In genomic region chr5:74594172-74595040, GRCh38 we compare ENCODE assay signal across 15 cellular contexts. TPM values are rescaled to one million over a fixed set of nuclear protein-coding genes. Genes with fewer than 3 reads are reported as not detected.
DNase-seq lines count a peak whose midpoint lies in the region; ATAC-seq and TF ChIP-seq lines count a peak whose summit lies in the region.
"Had no signal": no experiment of that assay in that cellular context is flagged by ENCODE, and none has a peak within 500 bp of the region (broad histone marks: within the 10 kb centered on the region; RNA-seq: fewer than 3 reads in every experiment).

No MANE protein-coding gene starts in this region.

- peak overlapping the region; percentile 92 for H3K27ac Mint-ChIP-seq in Caco-2 (ENCODE audit: unreplicated experiment)
- peak overlapping the region; percentile 78 for H3K27ac Mint-ChIP-seq in endothelial cell (ENCODE audit: unreplicated experiment)
- no peak overlapping the region for H3K27ac Mint-ChIP-seq in WTC11
- no peak overlapping the region for H3K27ac Mint-ChIP-seq in stimulated activated naive B cell treated with anti-CD40 and anti-IgM and Interleukin-4, amounts not matched to agents 10 μg/mL and 1 μg/mL and 100 μg/mL, for 72 hours
- H3K27ac Mint-ChIP-seq: activated CD4-positive, alpha-beta memory T cell treated with anti-CD3 and anti-CD28 coated beads, Interleukin-2, amount 10 ng/mL, durations not matched to agents 7 days and 5 days; IgD-negative memory B cell had no signal

- H3K36me3 Mint-ChIP-seq in Caco-2 (ENCODE audit: insufficient read depth, unreplicated experiment) (peaks cover 6% of the 10 kb centered on the region), endothelial cell (ENCODE audit: low read depth, unreplicated experiment) (no peaks in the 10 kb centered on the region), WTC11 (no peaks in the 10 kb centered on the region)
- no peaks in the 10 kb centered on the region for H3K36me3 Mint-ChIP-seq in stimulated activated naive B cell treated with anti-CD40 and anti-IgM and Interleukin-4, amounts not matched to agents 10 μg/mL and 1 μg/mL and 100 μg/mL, for 72 hours
- H3K36me3 Mint-ChIP-seq: IgD-negative memory B cell had no signal

- intact Hi-C loops in Caco-2 (cut with micrococcal nuclease; ENCODE audit: unreplicated experiment), result loop anchor here (1.0 to 2.0 kb wide), 3 partner anchors 13 to 46 kb away; partner anchors contain the start of gene ENC1

- no peak overlapping the region for H3K23ac ChIP-seq in mesendoderm (ENCODE audit: low read length)

- peaks cover 55% of the 10 kb centered on the region for H3K4me1 Mint-ChIP-seq in Caco-2 (ENCODE audit: low read depth, unreplicated experiment)
- H3K4me1 Mint-ChIP-seq in endothelial cell (ENCODE audit: unreplicated experiment), result peaks cover 26% of the 10 kb centered on the region
- peaks cover 42% of the 10 kb centered on the region for H3K4me1 Mint-ChIP-seq in WTC11
- no peaks in the 10 kb centered on the region for H3K4me1 Mint-ChIP-seq in stimulated activated naive B cell treated with anti-CD40 and anti-IgM and Interleukin-4, amounts not matched to agents 10 μg/mL and 1 μg/mL and 100 μg/mL, for 72 hours
- H3K4me1 Mint-ChIP-seq: activated CD4-positive, alpha-beta memory T cell treated with anti-CD3 and anti-CD28 coated beads, Interleukin-2, amount 10 ng/mL, durations not matched to agents 7 days and 5 days; IgD-negative memory B cell had no signal

- H3K4ac ChIP-seq in mesendoderm (ENCODE audit: low read depth, low read length), result peak overlapping the region; percentile 29

- H3K4me3 ChIP-seq in Caco-2 (ENCODE audit: low read depth, low read length), result no peak overlapping the region
- no peak overlapping the region for H3K4me3 ChIP-seq in mesendoderm (ENCODE audit: low read length)
- H3K4me3 ChIP-seq: colonic mucosa, psoas muscle had no signal

- H3K27me3 Mint-ChIP-seq in Caco-2 (ENCODE audit: insufficient read depth, unreplicated experiment), result no peaks in the 10 kb centered on the region
- no peaks in the 10 kb centered on the region for H3K27me3 Mint-ChIP-seq in endothelial cell (ENCODE audit: unreplicated experiment)
- H3K27me3 Mint-ChIP-seq in WTC11 (ENCODE audit: low read depth), result no peaks in the 10 kb centered on the region; the same call in 1 of the 2 replicates
- H3K27me3 Mint-ChIP-seq in stimulated activated naive B cell treated with anti-CD40 and anti-IgM and Interleukin-4, amounts not matched to agents 10 μg/mL and 1 μg/mL and 100 μg/mL, for 72 hours, result peaks cover 19 to 28% of the 10 kb centered on the region in 2 donors

- BruUV-seq in Caco-2 (replicated peaks; lab: Mats Ljungman, UMichigan), result no TSS peak

- H3K56ac ChIP-seq in mesendoderm (ENCODE audit: low read length), result no peak overlapping the region

- peaks cover 5% of the 10 kb centered on the region; the same call in 1 of the 2 replicates for H3K9me3 ChIP-seq in Caco-2
- H3K9me3 ChIP-seq: colonic mucosa, psoas muscle had no signal

- H4K5ac ChIP-seq in mesendoderm (ENCODE audit: low read length), result no peak overlapping the region

- peak overlapping the region; percentile 66 for H2AK5ac ChIP-seq in mesendoderm (ENCODE audit: low read length)

- no peaks in the 10 kb centered on the region for H3K9me3 Mint-ChIP-seq in Caco-2 (ENCODE audit: unreplicated experiment)
- H3K9me3 Mint-ChIP-seq in endothelial cell (ENCODE audit: unreplicated experiment), result no peaks in the 10 kb centered on the region
- no peaks in the 10 kb centered on the region for H3K9me3 Mint-ChIP-seq in WTC11
- H3K9me3 Mint-ChIP-seq in stimulated activated naive B cell treated with anti-CD40 and anti-IgM and Interleukin-4, amounts not matched to agents 10 μg/mL and 1 μg/mL and 100 μg/mL, for 72 hours, result no peaks in the 10 kb centered on the region
- H3K9me3 Mint-ChIP-seq: activated CD4-positive, alpha-beta memory T cell treated with anti-CD3 and anti-CD28 coated beads, Interleukin-2, amount 10 ng/mL, durations not matched to agents 7 days and 5 days; IgD-negative memory B cell had no signal

- POLR2A ChIA-PET in Caco-2 (lab: Charles Lee) (interaction anchor here (0.9 to 1.0 kb wide), 2 partner anchors 45 to 46 kb away, joined by 3 to 5 read pairs; partner anchors contain the start of gene ENC1), WTC11 (lab: Charles Lee) (no interaction called here)

- H3K36me3 ChIP-seq in Caco-2 (ENCODE audit: control insufficient read depth, insufficient read depth, low read length) (no peaks in the 10 kb centered on the region), mesendoderm (ENCODE audit: control insufficient read depth, insufficient read depth, low read length) (no peaks in the 10 kb centered on the region)
- H3K36me3 ChIP-seq: colonic mucosa had no signal

- no peak overlapping the region for H3K4me2 ChIP-seq in mesendoderm (ENCODE audit: low read length)

- H3K79me1 ChIP-seq in mesendoderm (ENCODE audit: low read length), result no peaks in the 10 kb centered on the region

- peak overlapping the region; percentile 51 for H2BK120ac ChIP-seq in mesendoderm (ENCODE audit: low read depth, low read length)

- no peak overlapping the region for H4K8ac ChIP-seq in mesendoderm (ENCODE audit: low read depth, low read length)

- no CpG with 5 or more reads among the region's 6 CpGs for WGBS in mesendoderm (ENCODE audit: extremely low coverage, insufficient coverage, low lambda C conversion rate)

- no peak for DNase-seq in Caco-2
- peak; percentile 63 for DNase-seq in NCI-H69 (lab: John Stamatoyannopoulos, UW)
- DNase-seq in endothelial cell (ENCODE audit: low spot score), result no peak
- DNase-seq in mesendoderm, result no peak
- DNase-seq in WTC11 (ENCODE audit: low spot score), result no peak
- DNase-seq in stimulated activated naive B cell treated with anti-CD40 and anti-IgM and Interleukin-4, amounts not matched to agents 10 μg/mL and 1 μg/mL and 100 μg/mL, for 72 hours, result no peak
- DNase-seq in NCI-H2029 (lab: John Stamatoyannopoulos, UW), result no peak
- DNase-seq in activated effector memory CD4-positive, alpha-beta T cell treated with Interleukin-2 at 50 U/mL for 16 hours, result no peak
- DNase-seq: activated CD4-positive, alpha-beta memory T cell treated with anti-CD3 and anti-CD28 coated beads, Interleukin-2, amount 10 ng/mL, durations not matched to agents 7 days and 5 days; activated T-cell treated with anti-CD3 and anti-CD28 coated beads, Interleukin-2, amount 50 U/mL, for 48 hours; NCI-H345; psoas muscle; stimulated activated CD4-positive, alpha-beta T cell treated with anti-CD3 and anti-CD28 coated beads, Interleukin-1b, Interleukin-23, amount 100 ng/mL, for 48 hours had no signal

- peak overlapping the region; percentile 82 for H3K18ac ChIP-seq in mesendoderm (ENCODE audit: low read length)

- H3K27me3 ChIP-seq in Caco-2 (replicated peaks; ENCODE audit: control insufficient read depth, insufficient read depth, low read length), result no peaks in the 10 kb centered on the region
- no peaks in the 10 kb centered on the region for H3K27me3 ChIP-seq in mesendoderm (ENCODE audit: insufficient read depth, low read length, poor library complexity)
- H3K27me3 ChIP-seq: colonic mucosa had no signal

- H3K4me3 Mint-ChIP-seq in Caco-2 (ENCODE audit: unreplicated experiment) (peak overlapping the region; percentile 19), endothelial cell (ENCODE audit: unreplicated experiment) (no peak overlapping the region), WTC11 (no peak overlapping the region)
- no peak overlapping the region for H3K4me3 Mint-ChIP-seq in stimulated activated naive B cell treated with anti-CD40 and anti-IgM and Interleukin-4, amounts not matched to agents 10 μg/mL and 1 μg/mL and 100 μg/mL, for 72 hours
- H3K4me3 Mint-ChIP-seq: activated CD4-positive, alpha-beta memory T cell treated with anti-CD3 and anti-CD28 coated beads, Interleukin-2, amount 10 ng/mL, durations not matched to agents 7 days and 5 days; IgD-negative memory B cell had no signal

- CTCF ChIA-PET in Caco-2 (lab: Charles Lee), result interaction anchor here (1.7 kb wide), 1 partner anchor 46 kb away, joined by 5 read pairs; the partner anchor contains the start of gene ENC1
- CTCF ChIA-PET in WTC11 (lab: Charles Lee), result interaction anchor here (1.4 kb wide), 1 partner anchor 31 kb away, joined by 3 read pairs; no protein-coding TSS in a partner anchor

- H3K79me2 ChIP-seq in mesendoderm (ENCODE audit: control insufficient read depth, insufficient read depth, low read length), result no peaks in the 10 kb centered on the region

- no peak for ATAC-seq in WTC11
- no peak for ATAC-seq in stimulated activated naive B cell treated with anti-CD40 and anti-IgM and Interleukin-4, amounts not matched to agents 10 μg/mL and 1 μg/mL and 100 μg/mL, for 72 hours (replicated peaks)
- ATAC-seq: psoas muscle had no signal

- H3K9ac ChIP-seq in mesendoderm (ENCODE audit: low read length), result no peak overlapping the region

- no peak for TF ChIP-seq CTCF in Caco-2 (IDR thresholded peaks at IDR 0.05; ENCODE audit: insufficient read depth in 1 of 2, low read depth in 1 of 2, low read length in 1 of 2, severe bottlenecking in 1 of 2, unreplicated experiment in 1 of 2)
- no peak for TF ChIP-seq CTCF in endothelial cell (IDR thresholded peaks at IDR 0.05; ENCODE audit: unreplicated experiment)
- no peak for TF ChIP-seq CTCF in WTC11 (IDR thresholded peaks at IDR 0.05)

- peak overlapping the region; percentile 61 for H2BK15ac ChIP-seq in mesendoderm (replicated peaks; ENCODE audit: low read depth)

- H2BK5ac ChIP-seq in mesendoderm (ENCODE audit: low read length), result no peak overlapping the region

- H3K27ac ChIP-seq in mesendoderm (ENCODE audit: low read depth, low read length), result no peak overlapping the region
- H3K27ac ChIP-seq: colonic mucosa, psoas muscle had no signal

- H3K4me1 ChIP-seq in Caco-2 (peaks cover 50% of the 10 kb centered on the region), mesendoderm (ENCODE audit: control insufficient read depth, low read depth, low read length) (peaks cover 4% of the 10 kb centered on the region)
- H3K4me1 ChIP-seq: colonic mucosa, psoas muscle had no signal

TF ChIP-seq in WTC11, 78 proteins besides CTCF, POLR2A, EP300 and RAD21:
- TF ChIP-seq GTF2I (CRISPR knock-in tag; conservative IDR thresholded peaks at IDR 0.05) (no peak), TEAD1 (CRISPR knock-in tag; IDR thresholded peaks at IDR 0.05) (no peak), KAT7 (CRISPR knock-in tag; IDR thresholded peaks at IDR 0.05; ENCODE audit: borderline replicate concordance) (no peak), NFYB (CRISPR knock-in tag; conservative IDR thresholded peaks at IDR 0.05; ENCODE audit: low read depth) (no peak), SP1 (CRISPR knock-in tag; conservative IDR thresholded peaks at IDR 0.05) (no peak), ZNF219 (CRISPR knock-in tag; IDR thresholded peaks at IDR 0.05; ENCODE audit: borderline replicate concordance) (no peak), HMGA2 (CRISPR knock-in tag; IDR thresholded peaks at IDR 0.05) (no peak)
TF ChIP-seq in WTC11: peak in this region for 0.

RNA-seq across cellular contexts. Expression of gene ENC1, which starts 46.1 kb away (rescaled TPM):
- total RNA-seq in Caco-2 (2022), result 92.7 and 106 TPM in 2 replicates
- 162 TPM for total RNA-seq in endothelial cell (ENCODE audit: unreplicated experiment)
- polyA plus RNA-seq in mesendoderm (2013, experiment 1 of 2), result 16.0 TPM
- polyA plus RNA-seq in mesendoderm (2013, experiment 2 of 2), result 14.6 TPM
- 10.7 to 18.3 TPM (median 11.4 TPM) in 3 replicates for total RNA-seq in WTC11 (2021)

Comparison
In these comparisons a context has a peak if more than half of its experiments do, and no peak if none do; other contexts are left out.
1. H3K27ac Mint-ChIP-seq: peak in Caco-2 (single experiment) and endothelial cell (single experiment); none in WTC11 (single experiment) and stimulated activated naive B cell treated with anti-CD40 and anti-IgM and Interleukin-4, amounts not matched to agents 10 μg/mL and 1 μg/mL and 100 μg/mL, for 72 hours (single experiment).